8 cellular contexts compared by ENCODE assay signal in genomic region chr9:62907866-62908265, GRCh38.
DNase-seq lines count a peak whose midpoint lies in the region; ATAC-seq and TF ChIP-seq lines count a peak whose summit lies in the region.
"Not testable (repeated sequence)": the region's sequence is repeated elsewhere in the genome, so short reads cannot be mapped to it uniquely, and the experiment has no call there.

No MANE protein-coding gene starts in this region.

- not testable (repeated sequence) for H3K27ac ChIP-seq in foreskin keratinocyte; right cardiac atrium (ENCODE audit: low read length); left lung; aorta (ENCODE audit: low read depth in 1 of 2, low read length in 2 of 2)

- CTCF ChIA-PET in activated naive CD4-positive, alpha-beta T cell treated with anti-CD3 and anti-CD28 coated beads, Interleukin-2, amount 10 ng/mL, durations not matched to agents 7 days and 5 days (lab: Charles Lee): not testable (repeated sequence)

- not testable (repeated sequence) for H3K9me3 Mint-ChIP-seq in CD14-positive monocyte; activated CD4-positive, alpha-beta T cell treated with anti-CD3 and anti-CD28 coated beads, Interleukin-2, amount 10 ng/mL, durations not matched to agents 24 days and 14 days; activated naive CD4-positive, alpha-beta T cell treated with anti-CD3 and anti-CD28 coated beads, Interleukin-2, amount 10 ng/mL, durations not matched to agents 7 days and 5 days

- not testable (repeated sequence) for H3K36me3 Mint-ChIP-seq in CD14-positive monocyte; activated CD4-positive, alpha-beta T cell treated with anti-CD3 and anti-CD28 coated beads, Interleukin-2, amount 10 ng/mL, durations not matched to agents 24 days and 14 days (ENCODE audit: low read depth); activated naive CD4-positive, alpha-beta T cell treated with anti-CD3 and anti-CD28 coated beads, Interleukin-2, amount 10 ng/mL, durations not matched to agents 7 days and 5 days

- H3K27me3 ChIP-seq in foreskin keratinocyte; right cardiac atrium (ENCODE audit: control insufficient read depth, insufficient read depth); left lung; aorta (ENCODE audit: control insufficient read depth in 1 of 2, insufficient read depth in 2 of 2, low read length in 1 of 2): not testable (repeated sequence)

- peak; percentile 21 for ATAC-seq in foreskin keratinocyte
- ATAC-seq in right cardiac atrium; left lung; aorta (ENCODE audit: low FRiP score): not testable (repeated sequence)

- DNase-seq in CD14-positive monocyte (ENCODE audit: low spot score) (peak; percentile 28), right cardiac atrium (peak in 2 of 3 donors; percentile 22 to 28), left lung (peak; percentile 22 to 47), posterior vena cava (ENCODE audit: low spot score) (peak; percentile 80), aorta (peak; percentile 25 to 39)
- DNase-seq in activated CD4-positive, alpha-beta T cell treated with anti-CD3 and anti-CD28 coated beads, Interleukin-2, amount 10 ng/mL, durations not matched to agents 24 days and 14 days: peak; percentile 48
- DNase-seq in activated naive CD4-positive, alpha-beta T cell treated with anti-CD3 and anti-CD28 coated beads, Interleukin-2, amount 10 ng/mL, durations not matched to agents 7 days and 5 days: peak; percentile 7
- DNase-seq in foreskin keratinocyte: not testable (repeated sequence)

- not testable (repeated sequence) for H3K4me1 ChIP-seq in foreskin keratinocyte; right cardiac atrium (ENCODE audit: control insufficient read depth, insufficient read depth, low read length); left lung; aorta (ENCODE audit: control insufficient read depth in 1 of 2, insufficient read depth in 2 of 2, low read length in 2 of 2)

- 87% methylated on average over 6 of the region's 11 CpGs for WGBS in right cardiac atrium
- WGBS in aorta, 2 donors: 73 to 80% methylated on average over 5 to 8 of the region's 11 CpGs

- not testable (repeated sequence) for H3K36me3 ChIP-seq in left lung; aorta (ENCODE audit: control insufficient read depth in 1 of 2, insufficient read depth in 2 of 2, low read length in 1 of 2)

- not testable (repeated sequence) for H3K4me3 Mint-ChIP-seq in CD14-positive monocyte; activated CD4-positive, alpha-beta T cell treated with anti-CD3 and anti-CD28 coated beads, Interleukin-2, amount 10 ng/mL, durations not matched to agents 24 days and 14 days; activated naive CD4-positive, alpha-beta T cell treated with anti-CD3 and anti-CD28 coated beads, Interleukin-2, amount 10 ng/mL, durations not matched to agents 7 days and 5 days

- H3K4me1 Mint-ChIP-seq in CD14-positive monocyte; activated CD4-positive, alpha-beta T cell treated with anti-CD3 and anti-CD28 coated beads, Interleukin-2, amount 10 ng/mL, durations not matched to agents 24 days and 14 days; activated naive CD4-positive, alpha-beta T cell treated with anti-CD3 and anti-CD28 coated beads, Interleukin-2, amount 10 ng/mL, durations not matched to agents 7 days and 5 days: not testable (repeated sequence)

- not testable (repeated sequence) for H3K9me3 ChIP-seq in right cardiac atrium (ENCODE audit: control insufficient read depth, low read length); left lung; aorta (ENCODE audit: control insufficient read depth, low read length)

- not testable (repeated sequence) for H3K27ac Mint-ChIP-seq in CD14-positive monocyte; activated CD4-positive, alpha-beta T cell treated with anti-CD3 and anti-CD28 coated beads, Interleukin-2, amount 10 ng/mL, durations not matched to agents 24 days and 14 days; activated naive CD4-positive, alpha-beta T cell treated with anti-CD3 and anti-CD28 coated beads, Interleukin-2, amount 10 ng/mL, durations not matched to agents 7 days and 5 days

- not testable (repeated sequence) for H3K4me3 ChIP-seq in right cardiac atrium (ENCODE audit: low read length); left lung; aorta (ENCODE audit: low read length in 2 of 2)

- intact Hi-C loops in CD14-positive monocyte (cut with micrococcal nuclease); activated CD4-positive, alpha-beta T cell treated with anti-CD3 and anti-CD28 coated beads, Interleukin-2, amount 10 ng/mL, durations not matched to agents 24 days and 14 days (cut with micrococcal nuclease); right cardiac atrium (cut with DNase I); left lung (cut with DNase I); posterior vena cava (cut with DNase I); aorta (cut with DNase I): not testable (repeated sequence)

- not testable (repeated sequence) for H3K27me3 Mint-ChIP-seq in CD14-positive monocyte (ENCODE audit: low read depth in 3 of 3); activated CD4-positive, alpha-beta T cell treated with anti-CD3 and anti-CD28 coated beads, Interleukin-2, amount 10 ng/mL, durations not matched to agents 24 days and 14 days; activated naive CD4-positive, alpha-beta T cell treated with anti-CD3 and anti-CD28 coated beads, Interleukin-2, amount 10 ng/mL, durations not matched to agents 7 days and 5 days

- not testable (repeated sequence) for TF ChIP-seq CTCF in CD14-positive monocyte (IDR thresholded peaks at IDR 0.05); foreskin keratinocyte (conservative IDR thresholded peaks at IDR 0.05); left lung (IDR thresholded peaks at IDR 0.05)
